In the genomic region with DNA sequence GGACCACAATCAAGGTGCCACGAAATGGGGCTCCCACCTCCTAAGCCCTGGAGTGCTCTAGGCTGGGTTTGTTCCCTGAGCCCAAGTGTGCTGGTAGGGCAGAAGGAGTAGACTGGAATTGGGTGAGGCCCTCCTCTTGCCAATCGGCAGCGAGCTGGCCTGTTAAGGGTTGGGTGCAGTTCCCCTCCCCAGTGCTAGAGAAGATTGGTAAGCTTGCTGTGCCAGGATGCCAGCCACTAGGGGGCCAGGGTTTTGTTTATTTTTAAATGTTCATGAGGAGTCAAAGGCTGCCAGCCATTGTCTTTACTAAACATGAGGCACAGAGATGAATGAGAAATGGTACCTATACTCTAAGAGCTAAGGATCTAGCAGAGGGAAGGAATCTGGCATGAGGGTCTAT, we compare ENCODE assay signal across 8 cellular contexts.
A peak's percentile ranks its signal among the peaks of the same experiment; 100 is the strongest.
DNase-seq lines count a peak whose midpoint lies in the region; ATAC-seq and TF ChIP-seq lines count a peak whose summit lies in the region.

No MANE protein-coding gene starts in this region.

- no peak overlapping the region for H3K4me3 Mint-ChIP-seq in activated CD4-positive, alpha-beta T cell treated with anti-CD3 and anti-CD28 coated beads, Interleukin-2, amount 10 ng/mL, durations not matched to agents 24 days and 14 days

- H3K9me3 ChIP-seq in fibroblast of lung (ENCODE audit: control insufficient read depth, insufficient read depth, low read depth, low read length) (no peaks in the 10 kb centered on the region), psoas muscle (no peaks in the 10 kb centered on the region), tibial nerve (no peaks in the 10 kb centered on the region)

- no peaks in the 10 kb centered on the region for H3K36me3 Mint-ChIP-seq in activated CD4-positive, alpha-beta T cell treated with anti-CD3 and anti-CD28 coated beads, Interleukin-2, amount 10 ng/mL, durations not matched to agents 24 days and 14 days (ENCODE audit: low read depth)

- 53 to 64% (median 54%) methylated on average over 3 of the region's 3 CpGs for WGBS in psoas muscle, 3 donors
- 70 to 90% methylated on average over 3 of the region's 3 CpGs for WGBS in tibial nerve, 2 donors

- H2AFZ ChIP-seq in fibroblast of lung (ENCODE audit: low read length) = no peak overlapping the region

- no peaks in the 10 kb centered on the region for H3K4me1 ChIP-seq in fibroblast of lung (ENCODE audit: control insufficient read depth, extremely low read depth, insufficient read depth, low read length)
- no peaks in the 10 kb centered on the region for H3K4me1 ChIP-seq in psoas muscle
- no peaks in the 10 kb centered on the region for H3K4me1 ChIP-seq in tibial nerve

- peak; percentile 27 to 47 for TF ChIP-seq CTCF in fibroblast of lung (conservative IDR thresholded peaks at IDR 0.05 in 1 of 2, IDR thresholded peaks at IDR 0.05 in 1 of 2; ENCODE audit: low read depth in 1 of 2, low read length in 2 of 2)
- peak; percentile 55 for TF ChIP-seq CTCF in psoas muscle (IDR thresholded peaks at IDR 0.05)
- peak in 1 of 5 experiments; percentile 12 for TF ChIP-seq CTCF in tibial nerve (IDR thresholded peaks at IDR 0.05)

- no peak overlapping the region for H3K27ac Mint-ChIP-seq in activated CD4-positive, alpha-beta T cell treated with anti-CD3 and anti-CD28 coated beads, Interleukin-2, amount 10 ng/mL, durations not matched to agents 24 days and 14 days

- no peak overlapping the region for H3K4me3 ChIP-seq in fibroblast of lung (replicated peaks in 1 of 4; ENCODE audit: control extremely low read depth in 1 of 4, insufficient read depth in 1 of 4, low read depth in 3 of 4, low read length in 4 of 4)
- H3K4me3 ChIP-seq in psoas muscle = no peak overlapping the region
- no peak overlapping the region for H3K4me3 ChIP-seq in tibial nerve

- peaks cover 11% of the 10 kb centered on the region for H3K27me3 Mint-ChIP-seq in activated CD4-positive, alpha-beta T cell treated with anti-CD3 and anti-CD28 coated beads, Interleukin-2, amount 10 ng/mL, durations not matched to agents 24 days and 14 days

- no peak for TF ChIP-seq POLR2A in tibial nerve (IDR thresholded peaks at IDR 0.05)

- intact Hi-C loops in activated CD4-positive, alpha-beta T cell treated with anti-CD3 and anti-CD28 coated beads, Interleukin-2, amount 10 ng/mL, durations not matched to agents 24 days and 14 days (cut with micrococcal nuclease) = no loop called here
- intact Hi-C loops in psoas muscle (cut with DNase I) = loop anchor here in 1 of 2 donors (5.0 kb wide), 1 partner anchor 92 kb away; no protein-coding TSS in a partner anchor

- ATAC-seq in psoas muscle (peak; percentile 21 to 75 (median 56)), HG02571 (IDR thresholded peaks at IDR 0.05; ENCODE audit: unreplicated experiment) (no peak)

- no peak overlapping the region for H3K9ac ChIP-seq in fibroblast of lung (ENCODE audit: insufficient read depth, low read length)

- H4K20me1 ChIP-seq in fibroblast of lung (ENCODE audit: control insufficient read depth, extremely low read depth, insufficient read depth, low read length) = no peaks in the 10 kb centered on the region

- no peak overlapping the region for H3K4me2 ChIP-seq in fibroblast of lung (ENCODE audit: extremely low read depth, insufficient read depth, low read length)

- H3K27me3 ChIP-seq in fibroblast of lung (ENCODE audit: control insufficient read depth, insufficient read depth, low read length) = peaks cover 3% of the 10 kb centered on the region
- H3K27me3 ChIP-seq in psoas muscle (ENCODE audit: insufficient read depth in 3 of 3, low read length in 2 of 3) = no peaks in the 10 kb centered on the region
- no peaks in the 10 kb centered on the region for H3K27me3 ChIP-seq in tibial nerve

- no peaks in the 10 kb centered on the region for H3K9me3 Mint-ChIP-seq in activated CD4-positive, alpha-beta T cell treated with anti-CD3 and anti-CD28 coated beads, Interleukin-2, amount 10 ng/mL, durations not matched to agents 24 days and 14 days

- H3K79me2 ChIP-seq in fibroblast of lung (ENCODE audit: control insufficient read depth, insufficient read depth, low read length) = no peaks in the 10 kb centered on the region

- no peaks in the 10 kb centered on the region for H3K36me3 ChIP-seq in fibroblast of lung (ENCODE audit: control insufficient read depth, insufficient read depth, low read length)
- H3K36me3 ChIP-seq in psoas muscle (ENCODE audit: insufficient read depth in 1 of 2, low read depth in 1 of 2) = peaks cover 3 to 100% of the 10 kb centered on the region in 2 donors
- no peaks in the 10 kb centered on the region for H3K36me3 ChIP-seq in tibial nerve

- TF ChIP-seq EP300 in tibial nerve (IDR thresholded peaks at IDR 0.05) = no peak

- peak; percentile 63 for DNase-seq in activated CD4-positive, alpha-beta T cell treated with anti-CD3 and anti-CD28 coated beads, Interleukin-2, amount 10 ng/mL, durations not matched to agents 24 days and 14 days
- DNase-seq in activated CD4-positive, alpha-beta T cell treated with anti-CD3 and anti-CD28 coated beads for 4 hours = no peak
- DNase-seq in RPMI7951 (ENCODE audit: low read depth) (peak; percentile 40), fibroblast of lung (ENCODE audit: low read depth in 2 of 2) (peak; percentile 20 to 36), psoas muscle (no peak), tibial nerve (ENCODE audit: low spot score in 2 of 2) (no peak)
- no peak for DNase-seq in stimulated activated CD4-positive, alpha-beta T cell treated with anti-CD3 and anti-CD28 coated beads, Interleukin-4, amount 100 ng/mL, for 24 hours

- H3K27ac ChIP-seq in fibroblast of lung (ENCODE audit: insufficient read depth, low read length) = no peak overlapping the region
- peak overlapping the region; percentile 39 for H3K27ac ChIP-seq in psoas muscle
- H3K27ac ChIP-seq in tibial nerve = no peak overlapping the region

- no peaks in the 10 kb centered on the region for H3K4me1 Mint-ChIP-seq in activated CD4-positive, alpha-beta T cell treated with anti-CD3 and anti-CD28 coated beads, Interleukin-2, amount 10 ng/mL, durations not matched to agents 24 days and 14 days

Comparison
In these comparisons a context has a peak if more than half of its experiments do, and no peak if none do; other contexts are left out.
1. DNase-seq: peak in activated CD4-positive, alpha-beta T cell treated with anti-CD3 and anti-CD28 coated beads, Interleukin-2, amount 10 ng/mL, durations not matched to agents 24 days and 14 days (single experiment), RPMI7951 (single experiment) and fibroblast of lung (2 of 2); none in activated CD4-positive, alpha-beta T cell treated with anti-CD3 and anti-CD28 coated beads for 4 hours (0 of 2), psoas muscle (0 of 2), stimulated activated CD4-positive, alpha-beta T cell treated with anti-CD3 and anti-CD28 coated beads, Interleukin-4, amount 100 ng/mL, for 24 hours (single experiment) and tibial nerve (0 of 2).